ENCODE assay signal across 2 cellular contexts in genomic region chr13:107057028-107057427, GRCh38.
TF ChIP-seq lines count a peak whose summit lies in the region.

No MANE protein-coding gene starts in this region.

TF ChIP-seq in IMR-90, 13 proteins besides CTCF, POLR2A, EP300 and RAD21:
- TF ChIP-seq, protein P1, sequence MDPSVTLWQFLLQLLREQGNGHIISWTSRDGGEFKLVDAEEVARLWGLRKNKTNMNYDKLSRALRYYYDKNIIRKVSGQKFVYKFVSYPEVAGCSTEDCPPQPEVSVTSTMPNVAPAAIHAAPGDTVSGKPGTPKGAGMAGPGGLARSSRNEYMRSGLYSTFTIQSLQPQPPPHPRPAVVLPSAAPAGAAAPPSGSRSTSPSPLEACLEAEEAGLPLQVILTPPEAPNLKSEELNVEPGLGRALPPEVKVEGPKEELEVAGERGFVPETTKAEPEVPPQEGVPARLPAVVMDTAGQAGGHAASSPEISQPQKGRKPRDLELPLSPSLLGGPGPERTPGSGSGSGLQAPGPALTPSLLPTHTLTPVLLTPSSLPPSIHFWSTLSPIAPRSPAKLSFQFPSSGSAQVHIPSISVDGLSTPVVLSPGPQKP (IDR thresholded peaks at IDR 0.05; ENCODE audit: borderline replicate concordance, low read depth, low read length) = no peak
- TF ChIP-seq BHLHE40 (IDR thresholded peaks at IDR 0.05; ENCODE audit: low read depth, low read length) (no peak), MAZ (IDR thresholded peaks at IDR 0.05; ENCODE audit: borderline replicate concordance, low read depth, low read length) (no peak), MXI1 (IDR thresholded peaks at IDR 0.05; ENCODE audit: borderline replicate concordance, low read depth, low read length) (no peak), FOS (IDR thresholded peaks at IDR 0.05; ENCODE audit: low read depth, low read length) (no peak), MAFK (IDR thresholded peaks at IDR 0.05; ENCODE audit: low read depth, low read length) (no peak)

TF ChIP-seq in H1, 55 proteins besides CTCF, POLR2A, EP300 and RAD21:
- TF ChIP-seq, protein P2, sequence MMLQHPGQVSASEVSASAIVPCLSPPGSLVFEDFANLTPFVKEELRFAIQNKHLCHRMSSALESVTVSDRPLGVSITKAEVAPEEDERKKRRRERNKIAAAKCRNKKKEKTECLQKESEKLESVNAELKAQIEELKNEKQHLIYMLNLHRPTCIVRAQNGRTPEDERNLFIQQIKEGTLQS (IDR thresholded peaks at IDR 0.05; ENCODE audit: insufficient read depth, low read depth, low read length) = no peak
- TF ChIP-seq RBBP5 (IDR thresholded peaks at IDR 0.05; ENCODE audit: borderline replicate concordance, low read depth, low read length) = no peak
- no peak for TF ChIP-seq CHD2 (IDR thresholded peaks at IDR 0.05; ENCODE audit: low read length)
- no peak for TF ChIP-seq CHD1 (IDR thresholded peaks at IDR 0.05; ENCODE audit: low read depth, low read length)
- no peak for TF ChIP-seq RXRA (IDR thresholded peaks at IDR 0.05; ENCODE audit: insufficient read depth, low read depth, low read length)
- TF ChIP-seq JUND (IDR thresholded peaks at IDR 0.05; ENCODE audit: low read length) = no peak
- TF ChIP-seq SIRT6 (IDR thresholded peaks at IDR 0.05; ENCODE audit: low read length) = no peak
- no peak for TF ChIP-seq SP2 (IDR thresholded peaks at IDR 0.05; ENCODE audit: low read length)
- no peak for TF ChIP-seq NANOG (IDR thresholded peaks at IDR 0.05; ENCODE audit: insufficient read depth, low read depth, low read length, poor library complexity, severe bottlenecking)
- no peak for TF ChIP-seq CEBPB (IDR thresholded peaks at IDR 0.05; ENCODE audit: low read depth, low read length)
- no peak for TF ChIP-seq POU5F1 (IDR thresholded peaks at IDR 0.05; ENCODE audit: low read depth, low read length)
- no peak for TF ChIP-seq SIX5 (IDR thresholded peaks at IDR 0.05; ENCODE audit: low read depth, low read length)
- no peak for TF ChIP-seq HDAC6 (IDR thresholded peaks at IDR 0.05; ENCODE audit: low read depth, low read length)
- TF ChIP-seq BCL11A (IDR thresholded peaks at IDR 0.05; ENCODE audit: low read depth in 2 of 2, low read length in 2 of 2) = no peak
- TF ChIP-seq YY1 (IDR thresholded peaks at IDR 0.05; ENCODE audit: low read depth, low read length) = no peak
- TF ChIP-seq PHF8 (conservative IDR thresholded peaks at IDR 0.05; ENCODE audit: low read depth, low read length) = no peak
